In the genomic region with DNA sequence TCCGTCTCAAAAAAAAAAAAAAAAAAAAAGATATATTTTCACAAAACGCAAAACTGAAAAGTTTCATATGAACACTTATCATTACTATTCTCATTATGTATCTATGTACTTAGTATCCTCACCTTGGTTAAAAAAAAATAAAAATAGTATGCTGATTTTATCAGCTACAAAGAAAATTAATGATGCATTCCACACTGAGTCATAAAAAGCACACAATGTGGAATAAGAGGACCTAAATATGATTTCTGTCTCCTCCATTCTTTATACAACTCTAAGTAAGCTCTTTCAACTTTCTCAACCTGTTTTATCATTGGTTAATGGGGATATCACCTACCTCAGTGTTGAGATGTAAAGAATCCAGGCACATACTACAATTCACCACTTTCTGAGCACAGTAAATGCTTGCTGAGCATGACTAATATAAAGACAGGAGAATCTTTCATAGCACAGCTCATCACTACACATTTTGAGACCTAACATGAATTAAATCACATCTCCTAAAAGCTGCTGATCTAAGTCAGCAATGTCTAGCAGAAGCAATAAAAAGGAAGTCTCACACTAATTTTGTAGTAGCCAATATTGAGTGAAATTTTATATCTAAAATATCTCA, we compare ENCODE assay signal across 1 cellular context.
TF ChIP-seq lines count a peak whose summit lies in the region.

No MANE protein-coding gene starts in this region.

TF ChIP-seq in endothelial cell of umbilical vein, 7 proteins besides CTCF, POLR2A, EP300 and RAD21 (continued from another document):
- TF ChIP-seq, protein P1, sequence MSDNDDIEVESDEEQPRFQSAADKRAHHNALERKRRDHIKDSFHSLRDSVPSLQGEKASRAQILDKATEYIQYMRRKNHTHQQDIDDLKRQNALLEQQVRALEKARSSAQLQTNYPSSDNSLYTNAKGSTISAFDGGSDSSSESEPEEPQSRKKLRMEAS (IDR thresholded peaks at IDR 0.05; ENCODE audit: insufficient read depth, insufficient read length): no peak
- TF ChIP-seq POLR2AphosphoS5 (IDR thresholded peaks at IDR 0.05; ENCODE audit: insufficient read depth, low read depth, low read length): no peak
- TF ChIP-seq FOS (IDR thresholded peaks at IDR 0.05; ENCODE audit: borderline replicate concordance, insufficient read depth, low read length): no peak
TF ChIP-seq in endothelial cell of umbilical vein: peak in this region for 0.
